In genomic region chrX:153830632-153831434, GRCh38 we compare ENCODE assay signal across 1 cellular context.
TF ChIP-seq lines count a peak whose summit lies in the region.

No MANE protein-coding gene starts in this region.

TF ChIP-seq in H1, 55 proteins besides CTCF, POLR2A, EP300 and RAD21:
- TF ChIP-seq, protein P1, sequence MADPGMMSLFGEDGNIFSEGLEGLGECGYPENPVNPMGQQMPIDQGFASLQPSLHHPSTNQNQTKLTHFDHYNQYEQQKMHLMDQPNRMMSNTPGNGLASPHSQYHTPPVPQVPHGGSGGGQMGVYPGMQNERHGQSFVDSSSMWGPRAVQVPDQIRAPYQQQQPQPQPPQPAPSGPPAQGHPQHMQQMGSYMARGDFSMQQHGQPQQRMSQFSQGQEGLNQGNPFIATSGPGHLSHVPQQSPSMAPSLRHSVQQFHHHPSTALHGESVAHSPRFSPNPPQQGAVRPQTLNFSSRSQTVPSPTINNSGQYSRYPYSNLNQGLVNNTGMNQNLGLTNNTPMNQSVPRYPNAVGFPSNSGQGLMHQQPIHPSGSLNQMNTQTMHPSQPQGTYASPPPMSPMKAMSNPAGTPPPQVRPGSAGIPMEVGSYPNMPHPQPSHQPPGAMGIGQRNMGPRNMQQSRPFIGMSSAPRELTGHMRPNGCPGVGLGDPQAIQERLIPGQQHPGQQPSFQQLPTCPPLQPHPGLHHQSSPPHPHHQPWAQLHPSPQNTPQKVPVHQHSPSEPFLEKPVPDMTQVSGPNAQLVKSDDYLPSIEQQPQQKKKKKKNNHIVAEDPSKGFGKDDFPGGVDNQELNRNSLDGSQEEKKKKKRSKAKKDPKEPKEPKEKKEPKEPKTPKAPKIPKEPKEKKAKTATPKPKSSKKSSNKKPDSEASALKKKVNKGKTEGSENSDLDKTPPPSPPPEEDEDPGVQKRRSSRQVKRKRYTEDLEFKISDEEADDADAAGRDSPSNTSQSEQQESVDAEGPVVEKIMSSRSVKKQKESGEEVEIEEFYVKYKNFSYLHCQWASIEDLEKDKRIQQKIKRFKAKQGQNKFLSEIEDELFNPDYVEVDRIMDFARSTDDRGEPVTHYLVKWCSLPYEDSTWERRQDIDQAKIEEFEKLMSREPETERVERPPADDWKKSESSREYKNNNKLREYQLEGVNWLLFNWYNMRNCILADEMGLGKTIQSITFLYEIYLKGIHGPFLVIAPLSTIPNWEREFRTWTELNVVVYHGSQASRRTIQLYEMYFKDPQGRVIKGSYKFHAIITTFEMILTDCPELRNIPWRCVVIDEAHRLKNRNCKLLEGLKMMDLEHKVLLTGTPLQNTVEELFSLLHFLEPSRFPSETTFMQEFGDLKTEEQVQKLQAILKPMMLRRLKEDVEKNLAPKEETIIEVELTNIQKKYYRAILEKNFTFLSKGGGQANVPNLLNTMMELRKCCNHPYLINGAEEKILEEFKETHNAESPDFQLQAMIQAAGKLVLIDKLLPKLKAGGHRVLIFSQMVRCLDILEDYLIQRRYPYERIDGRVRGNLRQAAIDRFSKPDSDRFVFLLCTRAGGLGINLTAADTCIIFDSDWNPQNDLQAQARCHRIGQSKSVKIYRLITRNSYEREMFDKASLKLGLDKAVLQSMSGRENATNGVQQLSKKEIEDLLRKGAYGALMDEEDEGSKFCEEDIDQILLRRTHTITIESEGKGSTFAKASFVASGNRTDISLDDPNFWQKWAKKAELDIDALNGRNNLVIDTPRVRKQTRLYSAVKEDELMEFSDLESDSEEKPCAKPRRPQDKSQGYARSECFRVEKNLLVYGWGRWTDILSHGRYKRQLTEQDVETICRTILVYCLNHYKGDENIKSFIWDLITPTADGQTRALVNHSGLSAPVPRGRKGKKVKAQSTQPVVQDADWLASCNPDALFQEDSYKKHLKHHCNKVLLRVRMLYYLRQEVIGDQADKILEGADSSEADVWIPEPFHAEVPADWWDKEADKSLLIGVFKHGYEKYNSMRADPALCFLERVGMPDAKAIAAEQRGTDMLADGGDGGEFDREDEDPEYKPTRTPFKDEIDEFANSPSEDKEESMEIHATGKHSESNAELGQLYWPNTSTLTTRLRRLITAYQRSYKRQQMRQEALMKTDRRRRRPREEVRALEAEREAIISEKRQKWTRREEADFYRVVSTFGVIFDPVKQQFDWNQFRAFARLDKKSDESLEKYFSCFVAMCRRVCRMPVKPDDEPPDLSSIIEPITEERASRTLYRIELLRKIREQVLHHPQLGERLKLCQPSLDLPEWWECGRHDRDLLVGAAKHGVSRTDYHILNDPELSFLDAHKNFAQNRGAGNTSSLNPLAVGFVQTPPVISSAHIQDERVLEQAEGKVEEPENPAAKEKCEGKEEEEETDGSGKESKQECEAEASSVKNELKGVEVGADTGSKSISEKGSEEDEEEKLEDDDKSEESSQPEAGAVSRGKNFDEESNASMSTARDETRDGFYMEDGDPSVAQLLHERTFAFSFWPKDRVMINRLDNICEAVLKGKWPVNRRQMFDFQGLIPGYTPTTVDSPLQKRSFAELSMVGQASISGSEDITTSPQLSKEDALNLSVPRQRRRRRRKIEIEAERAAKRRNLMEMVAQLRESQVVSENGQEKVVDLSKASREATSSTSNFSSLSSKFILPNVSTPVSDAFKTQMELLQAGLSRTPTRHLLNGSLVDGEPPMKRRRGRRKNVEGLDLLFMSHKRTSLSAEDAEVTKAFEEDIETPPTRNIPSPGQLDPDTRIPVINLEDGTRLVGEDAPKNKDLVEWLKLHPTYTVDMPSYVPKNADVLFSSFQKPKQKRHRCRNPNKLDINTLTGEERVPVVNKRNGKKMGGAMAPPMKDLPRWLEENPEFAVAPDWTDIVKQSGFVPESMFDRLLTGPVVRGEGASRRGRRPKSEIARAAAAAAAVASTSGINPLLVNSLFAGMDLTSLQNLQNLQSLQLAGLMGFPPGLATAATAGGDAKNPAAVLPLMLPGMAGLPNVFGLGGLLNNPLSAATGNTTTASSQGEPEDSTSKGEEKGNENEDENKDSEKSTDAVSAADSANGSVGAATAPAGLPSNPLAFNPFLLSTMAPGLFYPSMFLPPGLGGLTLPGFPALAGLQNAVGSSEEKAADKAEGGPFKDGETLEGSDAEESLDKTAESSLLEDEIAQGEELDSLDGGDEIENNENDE (IDR thresholded peaks at IDR 0.05; ENCODE audit: insufficient replicate concordance, low read length) = no peak
- no peak for TF ChIP-seq CEBPB (IDR thresholded peaks at IDR 0.05; ENCODE audit: low read depth, low read length)
- no peak for TF ChIP-seq BACH1 (IDR thresholded peaks at IDR 0.05; ENCODE audit: low read length)
- no peak for TF ChIP-seq CBX8 (IDR thresholded peaks at IDR 0.05; ENCODE audit: borderline replicate concordance, low read depth, low read length)
- TF ChIP-seq KDM1A (IDR thresholded peaks at IDR 0.05; ENCODE audit: borderline replicate concordance, low read length) = no peak
- TF ChIP-seq SUZ12 (IDR thresholded peaks at IDR 0.05; ENCODE audit: low read length) = no peak
- TF ChIP-seq CBX5 (IDR thresholded peaks at IDR 0.05; ENCODE audit: low read depth, low read length) = no peak
- no peak for TF ChIP-seq RNF2 (IDR thresholded peaks at IDR 0.05; ENCODE audit: borderline replicate concordance, low read depth, low read length, missing control alignments, poor library complexity, severe bottlenecking)
- TF ChIP-seq PHF8 (conservative IDR thresholded peaks at IDR 0.05; ENCODE audit: low read depth, low read length) = no peak
- no peak for TF ChIP-seq SP4 (IDR thresholded peaks at IDR 0.05; ENCODE audit: low read length)
- TF ChIP-seq E2F6 (IDR thresholded peaks at IDR 0.05) = no peak
- no peak for TF ChIP-seq ASH2L (IDR thresholded peaks at IDR 0.05; ENCODE audit: low read length)
- no peak for TF ChIP-seq EGR1 (IDR thresholded peaks at IDR 0.05; ENCODE audit: borderline replicate concordance, low read depth, low read length)
- no peak for TF ChIP-seq TAF1 (IDR thresholded peaks at IDR 0.05; ENCODE audit: low read depth, low read length)
- TF ChIP-seq USF2 (IDR thresholded peaks at IDR 0.05; ENCODE audit: low read length) = no peak
- no peak for TF ChIP-seq GTF2F1 (IDR thresholded peaks at IDR 0.05; ENCODE audit: borderline replicate concordance, low read depth, low read length)
- TF ChIP-seq SP2 (IDR thresholded peaks at IDR 0.05; ENCODE audit: low read length) = no peak
- no peak for TF ChIP-seq SRF (IDR thresholded peaks at IDR 0.05; ENCODE audit: low read depth, low read length)
- no peak for TF ChIP-seq FOSL1 (IDR thresholded peaks at IDR 0.05; ENCODE audit: insufficient read depth, low read depth, low read length)
TF ChIP-seq in H1: peak in this region for 0.
